ENCODE assay signal across 9 cellular contexts in genomic region chr1:32992489-32993214, GRCh38. TPM values are rescaled to one million over a fixed set of nuclear protein-coding genes. Genes with fewer than 3 reads are reported as not detected.
DNase-seq lines count a peak whose midpoint lies in the region; ATAC-seq and TF ChIP-seq lines count a peak whose summit lies in the region.
"Had no signal": no experiment of that assay in that cellular context is flagged by ENCODE, and none has a peak within 500 bp of the region (broad histone marks: within the 10 kb centered on the region; RNA-seq: fewer than 3 reads in every experiment).

No MANE protein-coding gene starts in this region.

- DNase-seq in MCF 10A (ENCODE audit: unreplicated experiment) (peak; percentile 94), kidney glomerular epithelial cell (lab: John Stamatoyannopoulos, UW) (peak; percentile 87), NCI-H748 treated with DMSO at 0.1 percent for 48 hours (lab: John Stamatoyannopoulos, UW) (no peak)
- peak; percentile 33 for DNase-seq in stimulated activated CD8-positive, alpha-beta memory T cell treated with anti-CD3 and anti-CD28 coated beads, Interleukin-12 subunit alpha, Interleukin-12 subunit beta, amount 100 ng/mL, for 24 hours (ENCODE audit: extremely low read depth)

- POLR2A ChIA-PET in MCF 10A (lab: Yijun Ruan, JAX): interaction anchor here (0.6 to 13.0 kb wide), 20 partner anchors 12 to 342 kb away, joined by 3 to 255 read pairs (median 4); partner anchors contain the start of genes RBBP4, RNF19B, S100PBP and YARS1

- H3K27ac ChIP-seq in DOHH2 (ENCODE audit: low read depth, low read length): peak overlapping the region; percentile 65

- no peaks in the 10 kb centered on the region for H3K9me3 ChIP-seq in DOHH2 (ENCODE audit: control insufficient read depth, insufficient read depth, low read length)

- no peaks in the 10 kb centered on the region for H3K79me2 ChIP-seq in DOHH2 (ENCODE audit: control insufficient read depth, low read length)

- H3K27me3 ChIP-seq in DOHH2 (ENCODE audit: control insufficient read depth, low read length): no peaks in the 10 kb centered on the region
- H3K27me3 ChIP-seq: dorsolateral prefrontal cortex had no signal

- peak overlapping the region; percentile 64 for H3K4me2 ChIP-seq in DOHH2 (ENCODE audit: low read length)

- peak overlapping the region; percentile 51 for H3K4me3 ChIP-seq in DOHH2 (ENCODE audit: low read length)
- H3K4me3 ChIP-seq: dorsolateral prefrontal cortex had no signal

- CTCF ChIA-PET in MCF 10A (lab: Yijun Ruan, JAX): interaction anchor here (0.5 to 5.5 kb wide), 5 partner anchors 8 to 243 kb away, joined by 3 to 71 read pairs (median 6); no protein-coding TSS in a partner anchor

- no peaks in the 10 kb centered on the region for H3K9me3 Mint-ChIP-seq in MCF 10A (ENCODE audit: unreplicated experiment)

- H3K27ac Mint-ChIP-seq in MCF 10A (ENCODE audit: low read depth, unreplicated experiment): peak overlapping the region; percentile 92

- ATAC-seq in GM21381 (IDR thresholded peaks at IDR 0.05; ENCODE audit: unreplicated experiment) (peak; percentile 74), HG03565 (IDR thresholded peaks at IDR 0.05; ENCODE audit: unreplicated experiment) (peak; percentile 60), SK-N-SH treated with all-trans-retinoic acid at 6 μM for 48 hours (peak; percentile 90)

- intact Hi-C loops in MCF 10A (cut with micrococcal nuclease): loop anchor here (1.0 kb wide), 1 partner anchor 15 kb away; no protein-coding TSS in a partner anchor

- no peaks in the 10 kb centered on the region for H3K36me3 ChIP-seq in DOHH2 (ENCODE audit: control insufficient read depth, low read length)

- H3F3A ChIP-seq in DOHH2 (ENCODE audit: control insufficient read depth, insufficient read depth): peaks cover 22% of the 10 kb centered on the region

- H3K4me1 ChIP-seq in DOHH2 (ENCODE audit: control insufficient read depth, low read length): peaks cover 42% of the 10 kb centered on the region

- TF ChIP-seq CTCF in DOHH2 (IDR thresholded peaks at IDR 0.05; ENCODE audit: low read depth, low read length, poor library complexity, severe bottlenecking) (no peak), MCF 10A (IDR thresholded peaks at IDR 0.05; ENCODE audit: unreplicated experiment) (no peak)

- TSS peak; percentile 52 for BruUV-seq in MCF 10A (replicated peaks; lab: Mats Ljungman, UMichigan)

- peak overlapping the region; percentile 48 for H3K4me3 Mint-ChIP-seq in MCF 10A (ENCODE audit: unreplicated experiment)

- no peaks in the 10 kb centered on the region for H3K27me3 Mint-ChIP-seq in MCF 10A (ENCODE audit: insufficient read depth, unreplicated experiment)

- peaks cover 7% of the 10 kb centered on the region for H3K36me3 Mint-ChIP-seq in MCF 10A (ENCODE audit: insufficient read depth, unreplicated experiment)

- no peaks in the 10 kb centered on the region for H3K9me2 ChIP-seq in DOHH2 (replicated peaks; ENCODE audit: control insufficient read depth, low read length)

- H3K4me1 Mint-ChIP-seq in MCF 10A (ENCODE audit: insufficient read depth, unreplicated experiment): peaks cover 42% of the 10 kb centered on the region

- no peaks in the 10 kb centered on the region for H4K20me1 ChIP-seq in DOHH2 (ENCODE audit: control insufficient read depth, insufficient read depth, low read depth, low read length)

TF ChIP-seq in SK-N-SH treated with all-trans-retinoic acid at 6 μM for 48 hours, 23 proteins besides CTCF, POLR2A, EP300 and RAD21:
- TF ChIP-seq CREB5 (CRISPR knock-in tag; IDR thresholded peaks at IDR 0.05; ENCODE audit: low read depth) (no peak), ZFP3 (CRISPR knock-in tag; IDR thresholded peaks at IDR 0.05) (no peak), BACH2 (CRISPR knock-in tag; IDR thresholded peaks at IDR 0.05; ENCODE audit: borderline replicate concordance) (no peak), ESRRG (CRISPR knock-in tag; IDR thresholded peaks at IDR 0.05) (no peak), RARB (CRISPR knock-in tag; IDR thresholded peaks at IDR 0.05) (no peak), ZNF70 (CRISPR knock-in tag; IDR thresholded peaks at IDR 0.05) (no peak), ISL1 (CRISPR knock-in tag; IDR thresholded peaks at IDR 0.05) (no peak), TCF4 (CRISPR knock-in tag; IDR thresholded peaks at IDR 0.05; ENCODE audit: borderline replicate concordance) (no peak), ZC3H10 (CRISPR knock-in tag; IDR thresholded peaks at IDR 0.05) (no peak), GLIS3 (CRISPR knock-in tag; IDR thresholded peaks at IDR 0.05) (no peak), ZNF8 (CRISPR knock-in tag; IDR thresholded peaks at IDR 0.05) (no peak), ZNF565 (CRISPR knock-in tag; conservative IDR thresholded peaks at IDR 0.05; ENCODE audit: low read depth) (no peak)

RNA-seq across cellular contexts. Expression of gene RNF19B, which starts 28.0 kb away (rescaled TPM):
- 38.0 and 41.3 TPM in 2 replicates for total RNA-seq in MCF 10A (2022)

RNA-seq across cellular contexts. Expression of gene AK2, which starts 44.0 kb away (rescaled TPM):
- 286 and 390 TPM in 2 replicates for total RNA-seq in MCF 10A (2022)
